ENCODE assay signal across 33 cellular contexts in genomic region chr15:40467260-40467615, GRCh38. TPM values are rescaled to one million over a fixed set of nuclear protein-coding genes. Genes with fewer than 3 reads are reported as not detected.
DNase-seq lines count a peak whose midpoint lies in the region; ATAC-seq lines count a peak whose summit lies in the region.
"Had no signal": no experiment of that assay in that cellular context is flagged by ENCODE, and none has a peak within 500 bp of the region (broad histone marks: within the 10 kb centered on the region; RNA-seq: fewer than 3 reads in every experiment).

No MANE protein-coding gene starts in this region.

- no peaks in the 10 kb centered on the region for H3K9me3 Mint-ChIP-seq in CD4-positive, alpha-beta memory T cell
- no peaks in the 10 kb centered on the region for H3K9me3 Mint-ChIP-seq in immature natural killer cell
- H3K9me3 Mint-ChIP-seq in stimulated activated effector memory CD8-positive, alpha-beta T cell treated with anti-CD3 and anti-CD28 coated beads, Interleukin-12 subunit alpha, Interleukin-12 subunit beta, amount 100 ng/mL, for 72 hours: no peaks in the 10 kb centered on the region
- H3K9me3 Mint-ChIP-seq: central memory CD8-positive, alpha-beta T cell; nephron progenitor cell had no signal

- H3K9me3 ChIP-seq in CD4-positive, alpha-beta memory T cell (ENCODE audit: control insufficient read depth in 1 of 2, low read length in 2 of 2): no peaks in the 10 kb centered on the region
- no peaks in the 10 kb centered on the region for H3K9me3 ChIP-seq in T-helper 17 cell (ENCODE audit: control insufficient read depth, low read length, poor library complexity, severe bottlenecking)
- H3K9me3 ChIP-seq: adrenal gland, BLaER1, body of pancreas, Caco-2, esophagus squamous epithelium, heart left ventricle, pancreas, vagina had no signal

- CTCF ChIA-PET in CD4-positive, alpha-beta memory T cell (lab: Charles Lee; ENCODE audit: partially characterized antibody): interaction anchor here (1.0 to 1.5 kb wide), 2 partner anchors 15 to 26 kb away, joined by 3 to 4 read pairs; partner anchors contain the start of gene BAHD1

- H3K4me1 ChIP-seq in CD4-positive, alpha-beta memory T cell (ENCODE audit: insufficient read depth, low read length): peaks cover 15% of the 10 kb centered on the region

- H3K27me3 ChIP-seq in CD4-positive, alpha-beta memory T cell (ENCODE audit: insufficient read depth, low read length): no peaks in the 10 kb centered on the region
- H3K27me3 ChIP-seq: adrenal gland, BLaER1, body of pancreas, esophagus squamous epithelium, foreskin keratinocyte, heart left ventricle, pancreas, vagina had no signal

- H3K27me3 Mint-ChIP-seq in CD4-positive, alpha-beta memory T cell: no peaks in the 10 kb centered on the region
- H3K27me3 Mint-ChIP-seq in T-helper 17 cell (no peaks in the 10 kb centered on the region), immature natural killer cell (ENCODE audit: low read depth in 3 of 3) (peaks cover 0 to 2% (median 0%) of the 10 kb centered on the region in 3 donors)
- H3K27me3 Mint-ChIP-seq: central memory CD8-positive, alpha-beta T cell had no signal

- no peak overlapping the region for H3K4me3 ChIP-seq in CD4-positive, alpha-beta memory T cell (ENCODE audit: low read length in 2 of 2)
- H3K4me3 ChIP-seq: adrenal gland, BLaER1, body of pancreas, esophagus squamous epithelium, heart left ventricle, lung, pancreas, vagina had no signal

- no peak for ATAC-seq in T-helper 17 cell
- ATAC-seq in stimulated activated effector memory CD8-positive, alpha-beta T cell treated with anti-CD3 and anti-CD28 coated beads, Interleukin-12 subunit alpha, Interleukin-12 subunit beta, amount 100 ng/mL, for 72 hours: no peak
- ATAC-seq: activated CD4-positive, CD25-positive, alpha-beta regulatory T cell treated with anti-CD3 and anti-CD28 coated beads, Interleukin-2, amount 50 U/mL, for 24 hours; body of pancreas; foreskin keratinocyte; heart left ventricle; pancreas had no signal

- H3K4me3 Mint-ChIP-seq in CD4-positive, alpha-beta memory T cell: no peak overlapping the region
- H3K4me3 Mint-ChIP-seq in T-helper 17 cell (no peak overlapping the region), immature natural killer cell (no peak overlapping the region)
- no peak overlapping the region for H3K4me3 Mint-ChIP-seq in stimulated activated effector memory CD8-positive, alpha-beta T cell treated with anti-CD3 and anti-CD28 coated beads, Interleukin-12 subunit alpha, Interleukin-12 subunit beta, amount 100 ng/mL, for 72 hours
- H3K4me3 Mint-ChIP-seq: central memory CD8-positive, alpha-beta T cell; nephron progenitor cell had no signal

- POLR2A ChIA-PET in CD4-positive, alpha-beta memory T cell (lab: Charles Lee; ENCODE audit: partially characterized antibody): interaction anchor here (1.0 to 1.6 kb wide), 2 partner anchors 26 to 160 kb away, joined by 3 to 4 read pairs; partner anchors contain the start of genes BAHD1 and PLCB2

- no peak for DNase-seq in CD4-positive, alpha-beta memory T cell
- DNase-seq in T-helper 17 cell: no peak
- no peak for DNase-seq in immature natural killer cell
- no peak for DNase-seq in stimulated activated effector memory CD8-positive, alpha-beta T cell treated with anti-CD3 and anti-CD28 coated beads, Interleukin-12 subunit alpha, Interleukin-12 subunit beta, amount 100 ng/mL, for 72 hours (ENCODE audit: low spot score in 2 of 2)
- DNase-seq in NCI-H510A treated with DMSO at 0.1 percent for 48 hours (lab: John Stamatoyannopoulos, UW): no peak
- no peak for DNase-seq in KBM-7
- DNase-seq in KG1 (lab: John Stamatoyannopoulos, UW): no peak
- DNase-seq: activated CD8-positive, alpha-beta memory T cell treated with anti-CD3 and anti-CD28 coated beads for 24 hours; activated gamma-delta T cell treated with Interleukin-2 at 50 U/mL for 16 hours; activated T-cell treated with anti-CD3 and anti-CD28 coated beads for 4 hours; body of pancreas; Caco-2; dermis blood vessel endothelial cell; DMS79; esophagus squamous epithelium; foreskin keratinocyte; Karpas-422; NCI-H1417 treated with DMSO at 0.1 percent for 48 hours; NCI-H2029 treated with DMSO at 0.1 percent for 48 hours; NCI-H526; nephron progenitor cell; NK-92 treated with Interleukin-12 subunit alpha and Interleukin-12 subunit beta, amount 100 ng/mL, for 24 hours; retina; stimulated activated naive CD4-positive, alpha-beta T cell treated with Interleukin-2 at 50 U/mL for 16 hours had no signal

- peaks cover 12 to 25% (median 16%) of the 10 kb centered on the region in 4 donors for H3K4me1 Mint-ChIP-seq in CD4-positive, alpha-beta memory T cell
- H3K4me1 Mint-ChIP-seq in T-helper 17 cell: peaks cover 17% of the 10 kb centered on the region
- peaks cover 8 to 9% of the 10 kb centered on the region in 2 donors for H3K4me1 Mint-ChIP-seq in immature natural killer cell
- H3K4me1 Mint-ChIP-seq in stimulated activated effector memory CD8-positive, alpha-beta T cell treated with anti-CD3 and anti-CD28 coated beads, Interleukin-12 subunit alpha, Interleukin-12 subunit beta, amount 100 ng/mL, for 72 hours: peaks cover 14% of the 10 kb centered on the region

- H3K27ac ChIP-seq in CD4-positive, alpha-beta memory T cell (ENCODE audit: low read depth, low read length): no peak overlapping the region
- H3K27ac ChIP-seq: BLaER1, body of pancreas, esophagus squamous epithelium, foreskin keratinocyte, heart left ventricle, HL-60, pancreas, vagina had no signal

- H3K27ac Mint-ChIP-seq in CD4-positive, alpha-beta memory T cell: peak overlapping the region; percentile 29 to 91 (median 68)
- peak overlapping the region; percentile 72 for H3K27ac Mint-ChIP-seq in T-helper 17 cell
- H3K27ac Mint-ChIP-seq in immature natural killer cell: peak overlapping the region; percentile 34 to 79 (median 54)
- peak overlapping the region; percentile 87 for H3K27ac Mint-ChIP-seq in stimulated activated effector memory CD8-positive, alpha-beta T cell treated with anti-CD3 and anti-CD28 coated beads, Interleukin-12 subunit alpha, Interleukin-12 subunit beta, amount 100 ng/mL, for 72 hours
- H3K27ac Mint-ChIP-seq: nephron progenitor cell had no signal

- H3K36me3 ChIP-seq in CD4-positive, alpha-beta memory T cell (ENCODE audit: insufficient read depth, low read length): peaks cover 26% of the 10 kb centered on the region

- in situ Hi-C loops in KBM-7 (cut with MboI; ENCODE audit: low pct_unique_long_range_greater_than_20kb, low sequenced_read_pairs): no loop called here

- intact Hi-C loops in CD4-positive, alpha-beta memory T cell (cut with micrococcal nuclease): no loop called here

- H3K36me3 Mint-ChIP-seq in CD4-positive, alpha-beta memory T cell: peaks cover 9 to 30% of the 10 kb centered on the region in 2 donors
- H3K36me3 Mint-ChIP-seq in T-helper 17 cell (ENCODE audit: low read depth): no peaks in the 10 kb centered on the region
- H3K36me3 Mint-ChIP-seq in immature natural killer cell: peaks cover 0 to 13% (median 0%) of the 10 kb centered on the region in 3 donors
- H3K36me3 Mint-ChIP-seq in stimulated activated effector memory CD8-positive, alpha-beta T cell treated with anti-CD3 and anti-CD28 coated beads, Interleukin-12 subunit alpha, Interleukin-12 subunit beta, amount 100 ng/mL, for 72 hours: peaks cover 22% of the 10 kb centered on the region

RNA-seq across cellular contexts. Expression of gene CHST14, which starts 3.5 kb away (rescaled TPM):
- total RNA-seq in CD4-positive, alpha-beta memory T cell: 10 to 100 TPM in 1 of 2 experiments, 1 to 10 TPM in 1; 9.1 to 10.5 TPM
- 1 to 10 TPM in 1 of 2 donors, under 1 TPM in 1; 0.64 to 1.5 TPM for polyA plus RNA-seq in CD4-positive, alpha-beta memory T cell
- 1 to 10 TPM; 4.4 to 7.5 TPM for total RNA-seq in T-helper 17 cell
- polyA plus RNA-seq in immature natural killer cell: 1 to 10 TPM; 1.9 to 3.6 (median 3.3) TPM

RNA-seq across cellular contexts. Expression of gene BAHD1, which starts 26.5 kb away (rescaled TPM):
- total RNA-seq in CD4-positive, alpha-beta memory T cell: 10 to 100 TPM; 47.0 to 49.2 TPM
- 1 to 10 TPM; 1.5 to 4.6 TPM for polyA plus RNA-seq in CD4-positive, alpha-beta memory T cell
- total RNA-seq in T-helper 17 cell: 10 to 100 TPM; 30.2 to 32.1 TPM
- polyA plus RNA-seq in immature natural killer cell: 1 to 10 TPM; 2.1 to 6.1 (median 3.4) TPM
